In genomic region chr6:147506704-147507114, GRCh38 we compare ENCODE assay signal across 7 cellular contexts. TPM values are rescaled to one million over a fixed set of nuclear protein-coding genes. Genes with fewer than 3 reads are reported as not detected.
DNase-seq lines count a peak whose midpoint lies in the region; ATAC-seq and TF ChIP-seq lines count a peak whose summit lies in the region.

No MANE protein-coding gene starts in this region.

- no peaks in the 10 kb centered on the region for H3K9me3 Mint-ChIP-seq in activated T-helper 2 cell treated with anti-CD3 and anti-CD28 coated beads, Interferon-gamma antibody, Interleukin-2, Interleukin-4, amounts not matched to agents 10 μg/mL and 5 μg/mL and 100 μg/mL, durations not matched to agents 14 hours and 24 hours and 36 hours

- DNase-seq in NCI-H524 (lab: John Stamatoyannopoulos, UW) = peak; percentile 73 to 84
- DNase-seq in activated T-helper 2 cell treated with anti-CD3 and anti-CD28 coated beads, Interferon-gamma antibody, Interleukin-2, Interleukin-4, amounts not matched to agents 10 μg/mL and 5 μg/mL and 100 μg/mL, durations not matched to agents 14 hours and 24 hours and 36 hours (ENCODE audit: low spot score) = no peak
- peak; percentile 40 for DNase-seq in globus pallidus (ENCODE audit: low spot score)
- DNase-seq in omental fat pad (ENCODE audit: low spot score) = peak; percentile 55

- intact Hi-C loops in activated T-helper 2 cell treated with anti-CD3 and anti-CD28 coated beads, Interferon-gamma antibody, Interleukin-2, Interleukin-4, amounts not matched to agents 10 μg/mL and 5 μg/mL and 100 μg/mL, durations not matched to agents 14 hours and 24 hours and 36 hours (cut with micrococcal nuclease) = loop anchor here (1.0 to 5.0 kb wide), 4 partner anchors 639 to 956 kb away; no protein-coding TSS in a partner anchor

- ATAC-seq in HG02870 (IDR thresholded peaks at IDR 0.05; ENCODE audit: unreplicated experiment) (peak; percentile 50), omental fat pad (ENCODE audit: low FRiP score) (no peak), HG03439 (IDR thresholded peaks at IDR 0.05; ENCODE audit: unreplicated experiment) (no peak)

- peak overlapping the region; percentile 62 for H3K4me3 Mint-ChIP-seq in activated T-helper 2 cell treated with anti-CD3 and anti-CD28 coated beads, Interferon-gamma antibody, Interleukin-2, Interleukin-4, amounts not matched to agents 10 μg/mL and 5 μg/mL and 100 μg/mL, durations not matched to agents 14 hours and 24 hours and 36 hours (ENCODE audit: low read depth)

- no peak overlapping the region for H3K27ac Mint-ChIP-seq in activated T-helper 2 cell treated with anti-CD3 and anti-CD28 coated beads, Interferon-gamma antibody, Interleukin-2, Interleukin-4, amounts not matched to agents 10 μg/mL and 5 μg/mL and 100 μg/mL, durations not matched to agents 14 hours and 24 hours and 36 hours

- H3K27me3 Mint-ChIP-seq in activated T-helper 2 cell treated with anti-CD3 and anti-CD28 coated beads, Interferon-gamma antibody, Interleukin-2, Interleukin-4, amounts not matched to agents 10 μg/mL and 5 μg/mL and 100 μg/mL, durations not matched to agents 14 hours and 24 hours and 36 hours (ENCODE audit: low read depth) = peaks cover 51% of the 10 kb centered on the region

- peaks cover 12% of the 10 kb centered on the region for H3K4me1 Mint-ChIP-seq in activated T-helper 2 cell treated with anti-CD3 and anti-CD28 coated beads, Interferon-gamma antibody, Interleukin-2, Interleukin-4, amounts not matched to agents 10 μg/mL and 5 μg/mL and 100 μg/mL, durations not matched to agents 14 hours and 24 hours and 36 hours (ENCODE audit: low read depth)

- TF ChIP-seq CTCF in GM12873 (IDR thresholded peaks at IDR 0.05; ENCODE audit: insufficient read depth, low read depth, low read length, missing control alignments) = peak; percentile 75
- TF ChIP-seq CTCF in omental fat pad (IDR thresholded peaks at IDR 0.05) = peak in 1 of 3 donors; percentile 36

- no peaks in the 10 kb centered on the region for H3K36me3 Mint-ChIP-seq in activated T-helper 2 cell treated with anti-CD3 and anti-CD28 coated beads, Interferon-gamma antibody, Interleukin-2, Interleukin-4, amounts not matched to agents 10 μg/mL and 5 μg/mL and 100 μg/mL, durations not matched to agents 14 hours and 24 hours and 36 hours (ENCODE audit: low read depth)

RNA-seq across cellular contexts. Expression of gene SAMD5, which starts 1.8 kb away (rescaled TPM):
- total RNA-seq in activated T-helper 2 cell treated with anti-CD3 and anti-CD28 coated beads, Interferon-gamma antibody, Interleukin-2, Interleukin-4, amounts not matched to agents 10 μg/mL and 5 μg/mL and 100 μg/mL, durations not matched to agents 14 hours and 24 hours and 36 hours = 0.48 and 0.67 TPM in 2 replicates
- 1 to 10 TPM in 2 of 4 donors, under 1 TPM in 2; 0.69 to 3.3 (median 1.8) TPM for total RNA-seq in omental fat pad
